18 cellular contexts compared by ENCODE assay signal in genomic region chr12:14540801-14541462, GRCh38. TPM values are rescaled to one million over a fixed set of nuclear protein-coding genes. Genes with fewer than 3 reads are reported as not detected.
DNase-seq lines count a peak whose midpoint lies in the region; ATAC-seq, FAIRE-seq and TF ChIP-seq lines count a peak whose summit lies in the region.
"Had no signal": no experiment of that assay in that cellular context is flagged by ENCODE, and none has a peak within 500 bp of the region (broad histone marks: within the 10 kb centered on the region; RNA-seq: fewer than 3 reads in every experiment).

No MANE protein-coding gene starts in this region.

- H3K9ac ChIP-seq in keratinocyte (ENCODE audit: control insufficient read depth, extremely low read depth, insufficient read depth, low read length) = no peak overlapping the region

- H3K4me1 ChIP-seq in keratinocyte (ENCODE audit: control insufficient read depth, extremely low read depth, insufficient read depth, low read length) (no peaks in the 10 kb centered on the region), osteoblast (ENCODE audit: insufficient read depth, low read length) (no peaks in the 10 kb centered on the region)
- H3K4me1 ChIP-seq: prostate gland, uterus had no signal

- H2AFZ ChIP-seq in keratinocyte (ENCODE audit: control insufficient read depth, low read length) = no peak overlapping the region
- H2AFZ ChIP-seq in osteoblast (ENCODE audit: low read length) = no peak overlapping the region

- no peak overlapping the region for H3K4me2 ChIP-seq in keratinocyte (ENCODE audit: control insufficient read depth, extremely low read depth, insufficient read depth, low read depth, low read length)
- H3K4me2 ChIP-seq in osteoblast (ENCODE audit: insufficient read depth, low read length) = no peak overlapping the region

- H3K79me2 ChIP-seq in keratinocyte (ENCODE audit: control insufficient read depth, insufficient read depth, low read length) = no peaks in the 10 kb centered on the region
- H3K79me2 ChIP-seq in osteoblast (ENCODE audit: insufficient read depth, low read length) = no peaks in the 10 kb centered on the region

- H4K20me1 ChIP-seq in keratinocyte (ENCODE audit: control insufficient read depth, extremely low read depth, insufficient read depth, low read length) (no peaks in the 10 kb centered on the region), osteoblast (ENCODE audit: insufficient read depth, low read length) (no peaks in the 10 kb centered on the region)

- DNase-seq in GM18507 (ENCODE audit: extremely low spot score, insufficient read length, low read depth) = no peak
- no peak for DNase-seq in keratinocyte (ENCODE audit: low read depth, low spot score)
- no peak for DNase-seq in NCI-H1105 treated with DMSO at 0.1 percent for 48 hours (lab: John Stamatoyannopoulos, UW)
- no peak for DNase-seq in caudate nucleus (lab: John Stamatoyannopoulos, UW)
- DNase-seq in EL = no peak
- no peak for DNase-seq in osteoblast (ENCODE audit: insufficient read length, low spot score, missing footprints)
- DNase-seq: activated naive CD4-positive, alpha-beta T cell treated with anti-CD3 and anti-CD28 coated beads, Interleukin-2, amount 10 ng/mL, durations not matched to agents 7 days and 5 days; H9; naive B cell; NCI-H187 treated with DMSO at 0.1 percent for 48 hours; NCI-H524 treated with DMSO at 0.1 percent for 48 hours; stimulated activated naive CD8-positive, alpha-beta T cell treated with anti-CD3 and anti-CD28 coated beads, Interleukin-15, amount 100 ng/mL, for 72 hours; SW 1271; uterus had no signal

- H3K9me1 ChIP-seq in keratinocyte (ENCODE audit: control insufficient read depth, extremely low read depth, insufficient read depth, low read length) = no peaks in the 10 kb centered on the region

- TF ChIP-seq CTCF in keratinocyte (optimal IDR thresholded peaks at IDR 0.05 in 1 of 3, IDR thresholded peaks at IDR 0.05 in 1 of 3, conservative IDR thresholded peaks at IDR 0.05 in 1 of 3; ENCODE audit: extremely low read depth in 1 of 3, insufficient read depth in 2 of 3, low read length in 3 of 3) (no peak), osteoblast (IDR thresholded peaks at IDR 0.05; ENCODE audit: extremely low read depth, low read depth, low read length) (no peak)

- H3K9me3 ChIP-seq in keratinocyte (ENCODE audit: control insufficient read depth, low read depth, low read length) (no peaks in the 10 kb centered on the region), osteoblast (ENCODE audit: low read depth, low read length) (no peaks in the 10 kb centered on the region)
- H3K9me3 ChIP-seq: prostate gland, uterus had no signal

- H3K27me3 ChIP-seq in keratinocyte (ENCODE audit: control insufficient read depth, extremely low read depth, insufficient read depth, low read length) (no peaks in the 10 kb centered on the region), osteoblast (ENCODE audit: insufficient read depth, low read length) (no peaks in the 10 kb centered on the region)
- H3K27me3 ChIP-seq: uterus had no signal

- no peaks in the 10 kb centered on the region for H3K36me3 ChIP-seq in keratinocyte (ENCODE audit: control insufficient read depth in 2 of 2, extremely low read depth in 1 of 2, insufficient read depth in 2 of 2, low read length in 2 of 2)
- H3K36me3 ChIP-seq in osteoblast (ENCODE audit: insufficient read depth, low read length) = no peaks in the 10 kb centered on the region
- H3K36me3 ChIP-seq: prostate gland, uterus had no signal

- dilution Hi-C loops in keratinocyte (cut with MboI; ENCODE audit: extremely low pct_ligation_motif_present, low sequenced_read_pairs) = no loop called here

- H3K27ac ChIP-seq in keratinocyte (ENCODE audit: control insufficient read depth, insufficient read depth, low read length) = no peak overlapping the region
- no peak overlapping the region for H3K27ac ChIP-seq in caudate nucleus (ENCODE audit: low read depth, low read length)
- no peak overlapping the region for H3K27ac ChIP-seq in osteoblast (ENCODE audit: low read depth, low read length)
- H3K27ac ChIP-seq: prostate gland, uterus had no signal

- ATAC-seq in GM21447 (IDR thresholded peaks at IDR 0.05; ENCODE audit: unreplicated experiment) (peak; percentile 58), HG03469 (IDR thresholded peaks at IDR 0.05; ENCODE audit: unreplicated experiment) (peak; percentile 64)
- ATAC-seq: Panc1; stimulated activated naive CD8-positive, alpha-beta T cell treated with anti-CD3 and anti-CD28 coated beads, Interleukin-15, amount 100 ng/mL, for 72 hours had no signal

- H3K4me3 ChIP-seq in keratinocyte (ENCODE audit: control insufficient read depth in 2 of 3, extremely low read depth in 1 of 3, insufficient read depth in 2 of 3, low read depth in 1 of 3, low read length in 3 of 3) (no peak overlapping the region), osteoblast (ENCODE audit: insufficient read depth, low read length) (no peak overlapping the region)
- H3K4me3 ChIP-seq: prostate gland, uterus had no signal

- peak; percentile 9 for FAIRE-seq in GM18507 (lab: Jason Lieb, UNC)
- FAIRE-seq in keratinocyte (lab: Jason Lieb, UNC) = peak; percentile 39

RNA-seq across cellular contexts. Expression of gene PLBD1, which starts 26.8 kb away (rescaled TPM):
- 3.6 to 13.4 TPM (median 7.2 TPM) in 3 replicates for polyA plus RNA-seq in keratinocyte
- 23.7 TPM for polyA plus RNA-seq in keratinocyte (2011; ENCODE audit: low read depth)
- 4.4 and 9.0 TPM in 2 replicates for polyA plus RNA-seq in keratinocyte (2011; cell fraction: cytosol; rRNA removed)
- polyA plus RNA-seq in keratinocyte (2011; cell fraction: nucleus; rRNA removed) = 14.0 and 16.9 TPM in 2 replicates
- polyA plus RNA-seq in keratinocyte (2012; ENCODE audit: low replicate concordance) = 2.5 and 20.6 TPM in 2 replicates
- 6.4 to 8.3 TPM in 2 of 3 replicates, not detected in the other for polyA minus RNA-seq in keratinocyte
- 5.9 TPM for polyA minus RNA-seq in keratinocyte (2011; cell fraction: cytosol; rRNA and poly(A)+ RNA removed)
- polyA minus RNA-seq in keratinocyte (2011; cell fraction: nucleus; rRNA and poly(A)+ RNA removed) = 10.4 and 20.9 TPM in 2 replicates
- 2.9 and 4.7 TPM in 2 replicates for total RNA-seq in osteoblast
